Comparison of ENCODE assay signal across 18 cellular contexts in genomic region chr19:41332468-41332867, GRCh38. TPM values are rescaled to one million over a fixed set of nuclear protein-coding genes. Genes with fewer than 3 reads are reported as not detected.
DNase-seq lines count a peak whose midpoint lies in the region; ATAC-seq and TF ChIP-seq lines count a peak whose summit lies in the region.
"Had no signal": no experiment of that assay in that cellular context is flagged by ENCODE, and none has a peak within 500 bp of the region (broad histone marks: within the 10 kb centered on the region; RNA-seq: fewer than 3 reads in every experiment).

No MANE protein-coding gene starts in this region.

- no peak for ATAC-seq in T-helper 17 cell
- no peak for ATAC-seq in stimulated activated memory B cell treated with anti-CD40 and anti-IgM and Interleukin-4, amounts not matched to agents 10 μg/mL and 1 μg/mL and 100 μg/mL, for 72 hours
- no peak for ATAC-seq in HG02610 (IDR thresholded peaks at IDR 0.05; ENCODE audit: unreplicated experiment)
- ATAC-seq: Right ventricle myocardium inferior had no signal

- H3K27ac Mint-ChIP-seq in T-helper 2 cell treated with Interferon-gamma antibody and Interleukin-4, amounts not matched to agents 5 μg/mL and 100 μg/mL, for 36 hours = peak overlapping the region; percentile 21
- H3K27ac Mint-ChIP-seq in T-helper 17 cell (peak overlapping the region; percentile 92), endothelial cell (ENCODE audit: unreplicated experiment) (peak overlapping the region; percentile 59)
- H3K27ac Mint-ChIP-seq in stimulated activated memory B cell treated with anti-CD40 and anti-IgM and Interleukin-4, amounts not matched to agents 10 μg/mL and 1 μg/mL and 100 μg/mL, for 72 hours = peak overlapping the region; percentile 20

- H3K36me3 Mint-ChIP-seq in T-helper 2 cell treated with Interferon-gamma antibody and Interleukin-4, amounts not matched to agents 5 μg/mL and 100 μg/mL, for 36 hours (ENCODE audit: low read depth) = peaks cover 54% of the 10 kb centered on the region
- H3K36me3 Mint-ChIP-seq in T-helper 17 cell (ENCODE audit: low read depth) = peaks cover 15% of the 10 kb centered on the region
- peaks cover 48% of the 10 kb centered on the region for H3K36me3 Mint-ChIP-seq in endothelial cell (ENCODE audit: low read depth, unreplicated experiment)
- peaks cover 42% of the 10 kb centered on the region for H3K36me3 Mint-ChIP-seq in stimulated activated memory B cell treated with anti-CD40 and anti-IgM and Interleukin-4, amounts not matched to agents 10 μg/mL and 1 μg/mL and 100 μg/mL, for 72 hours

- no peak for TF ChIP-seq CTCF in endothelial cell (IDR thresholded peaks at IDR 0.05; ENCODE audit: unreplicated experiment)

- no peaks in the 10 kb centered on the region for H3K9me3 ChIP-seq in T-helper 17 cell (ENCODE audit: control insufficient read depth, low read length, poor library complexity, severe bottlenecking)

- H3K4me3 Mint-ChIP-seq in T-helper 2 cell treated with Interferon-gamma antibody and Interleukin-4, amounts not matched to agents 5 μg/mL and 100 μg/mL, for 36 hours = no peak overlapping the region
- H3K4me3 Mint-ChIP-seq in T-helper 17 cell (peak overlapping the region; percentile 67), endothelial cell (ENCODE audit: unreplicated experiment) (peak overlapping the region; percentile 68)
- no peak overlapping the region for H3K4me3 Mint-ChIP-seq in stimulated activated memory B cell treated with anti-CD40 and anti-IgM and Interleukin-4, amounts not matched to agents 10 μg/mL and 1 μg/mL and 100 μg/mL, for 72 hours

- no peak for DNase-seq in T-helper 2 cell treated with Interferon-gamma antibody and Interleukin-4, amounts not matched to agents 5 μg/mL and 100 μg/mL, for 36 hours (ENCODE audit: low spot score)
- DNase-seq in T-helper 2 cell (no peak), T-helper 17 cell (no peak), endothelial cell (ENCODE audit: low spot score) (no peak), HuH-7.5 (ENCODE audit: low spot score) (no peak), cerebellar cortex (ENCODE audit: low spot score) (no peak)
- DNase-seq: DND-41, GDM1, HCEC 1CT, MV-4-11, NCI-H1436, NCI-H2107, NCI-H226, NCI-H526 treated with DMSO at 0.1 percent for 48 hours, PC-9 had no signal

- H3K4me1 Mint-ChIP-seq in T-helper 2 cell treated with Interferon-gamma antibody and Interleukin-4, amounts not matched to agents 5 μg/mL and 100 μg/mL, for 36 hours (ENCODE audit: low read depth) = peaks cover 39% of the 10 kb centered on the region
- H3K4me1 Mint-ChIP-seq in T-helper 17 cell (peaks cover 39% of the 10 kb centered on the region), endothelial cell (ENCODE audit: unreplicated experiment) (peaks cover 35% of the 10 kb centered on the region)
- H3K4me1 Mint-ChIP-seq in stimulated activated memory B cell treated with anti-CD40 and anti-IgM and Interleukin-4, amounts not matched to agents 10 μg/mL and 1 μg/mL and 100 μg/mL, for 72 hours = peaks cover 64% of the 10 kb centered on the region

- no peaks in the 10 kb centered on the region for H3K9me3 Mint-ChIP-seq in T-helper 2 cell treated with Interferon-gamma antibody and Interleukin-4, amounts not matched to agents 5 μg/mL and 100 μg/mL, for 36 hours
- no peaks in the 10 kb centered on the region for H3K9me3 Mint-ChIP-seq in endothelial cell (ENCODE audit: unreplicated experiment)
- no peaks in the 10 kb centered on the region for H3K9me3 Mint-ChIP-seq in stimulated activated memory B cell treated with anti-CD40 and anti-IgM and Interleukin-4, amounts not matched to agents 10 μg/mL and 1 μg/mL and 100 μg/mL, for 72 hours

- H3K27me3 Mint-ChIP-seq in T-helper 2 cell treated with Interferon-gamma antibody and Interleukin-4, amounts not matched to agents 5 μg/mL and 100 μg/mL, for 36 hours (ENCODE audit: low read depth) = no peaks in the 10 kb centered on the region
- H3K27me3 Mint-ChIP-seq in T-helper 17 cell = no peaks in the 10 kb centered on the region
- peaks cover 15% of the 10 kb centered on the region for H3K27me3 Mint-ChIP-seq in endothelial cell (ENCODE audit: unreplicated experiment)
- no peaks in the 10 kb centered on the region for H3K27me3 Mint-ChIP-seq in stimulated activated memory B cell treated with anti-CD40 and anti-IgM and Interleukin-4, amounts not matched to agents 10 μg/mL and 1 μg/mL and 100 μg/mL, for 72 hours

RNA-seq across cellular contexts. Expression of gene TGFB1, which starts 21.3 kb away (rescaled TPM):
- total RNA-seq in T-helper 17 cell = 100 to 1,000 TPM; 408 to 431 TPM
- total RNA-seq in endothelial cell (ENCODE audit: unreplicated experiment) = 193 TPM

RNA-seq across cellular contexts. Expression of gene CCDC97, which starts 22.5 kb away (rescaled TPM):
- total RNA-seq in T-helper 17 cell (10 to 100 TPM; 34.7 to 35.4 TPM), endothelial cell (ENCODE audit: unreplicated experiment) (28.6 TPM)

RNA-seq across cellular contexts. Expression of gene B9D2, which starts 31.5 kb away (rescaled TPM):
- 10 to 100 TPM; 37.1 to 41.4 TPM for total RNA-seq in T-helper 17 cell
- 6.8 TPM for total RNA-seq in endothelial cell (ENCODE audit: unreplicated experiment)

RNA-seq across cellular contexts. Expression of gene TMEM91, which starts 43.9 kb away (rescaled TPM):
- total RNA-seq in T-helper 17 cell = 10 to 100 TPM in 1 of 2 donors, 1 to 10 TPM in 1; 6.9 to 35.0 TPM
- total RNA-seq in endothelial cell (ENCODE audit: unreplicated experiment) = 7.6 TPM

Comparison
In these comparisons a context has a peak if more than half of its experiments do, and no peak if none do; other contexts are left out.
1. H3K27ac Mint-ChIP-seq: peak in every context shown above with its lines; median percentile 92 in T-helper 17 cell; 59 in endothelial cell; 21 in T-helper 2 cell treated with Interferon-gamma antibody and Interleukin-4, amounts not matched to agents 5 μg/mL and 100 μg/mL, for 36 hours; 20 in stimulated activated memory B cell treated with anti-CD40 and anti-IgM and Interleukin-4, amounts not matched to agents 10 μg/mL and 1 μg/mL and 100 μg/mL, for 72 hours.
2. H3K4me3 Mint-ChIP-seq: peak in T-helper 17 cell (single experiment) and endothelial cell (single experiment); none in T-helper 2 cell treated with Interferon-gamma antibody and Interleukin-4, amounts not matched to agents 5 μg/mL and 100 μg/mL, for 36 hours (single experiment) and stimulated activated memory B cell treated with anti-CD40 and anti-IgM and Interleukin-4, amounts not matched to agents 10 μg/mL and 1 μg/mL and 100 μg/mL, for 72 hours (single experiment).